In the genomic region with DNA sequence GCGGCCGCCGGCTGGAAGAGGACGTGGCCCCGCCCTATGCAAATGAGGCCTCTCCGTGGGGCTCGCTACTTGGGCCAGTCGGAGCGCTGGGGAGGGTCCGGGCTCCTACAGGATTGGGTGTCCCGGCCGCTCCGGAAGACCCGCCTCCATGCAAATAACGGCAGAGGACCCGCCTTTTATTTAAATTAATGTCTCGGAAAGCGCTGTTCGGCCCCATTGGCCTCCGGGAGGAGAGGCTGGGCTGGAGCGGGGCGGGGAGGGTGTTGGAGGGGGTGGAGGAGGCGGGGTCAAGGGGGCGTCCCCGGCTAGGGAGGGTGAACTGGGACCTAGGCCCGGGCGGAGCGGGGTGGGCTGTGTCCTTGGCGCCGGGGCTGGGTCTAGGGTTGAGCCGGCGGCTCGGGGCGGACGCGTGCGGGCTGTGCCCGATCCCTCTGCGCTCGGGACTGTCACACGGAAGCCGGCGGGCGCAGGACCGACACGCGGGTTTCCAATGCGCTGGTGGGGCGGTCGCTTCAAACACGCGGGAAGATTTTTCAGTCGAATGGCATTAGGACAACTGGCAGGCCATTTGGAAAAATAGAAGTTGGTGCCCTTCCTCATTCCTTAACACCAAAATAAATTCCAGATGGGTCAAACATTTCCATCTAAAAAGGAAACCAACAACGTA, we compare ENCODE assay signal across 8 cellular contexts. TPM values are rescaled to one million over a fixed set of nuclear protein-coding genes. Genes with fewer than 3 reads are reported as not detected.
A peak's percentile ranks its signal among the peaks of the same experiment; 100 is the strongest.
DNase-seq lines count a peak whose midpoint lies in the region; ATAC-seq and TF ChIP-seq lines count a peak whose summit lies in the region.

No MANE protein-coding gene starts in this region.

- DNase-seq in DND-41, result peak; percentile 99
- peak; percentile 98 to 100 (median 98) for DNase-seq in Peyer's patch
- DNase-seq in activated T-helper 1 cell treated with Interleukin-2 at 50 U/mL for 16 hours (ENCODE audit: low read depth), result peak; percentile 97
- peak; percentile 99 for DNase-seq in fibroblast of gingiva (ENCODE audit: low read depth)
- peak; percentile 98 for DNase-seq in naive B cell
- peak; percentile 79 to 95 for DNase-seq in stimulated activated effector memory CD8-positive, alpha-beta T cell treated with anti-CD3 and anti-CD28 coated beads, Interleukin-12 subunit alpha, Interleukin-12 subunit beta, amount 100 ng/mL, for 72 hours (ENCODE audit: low spot score in 2 of 2)

- H3K36me3 ChIP-seq in DND-41 (ENCODE audit: insufficient read depth, low read length), result peaks cover 37% of the 10 kb centered on the region
- H3K36me3 ChIP-seq in KOPT-K1 (ENCODE audit: insufficient read depth, low read length), result peaks cover 34% of the 10 kb centered on the region
- peaks cover 0 to 31% (median 0%) of the 10 kb centered on the region in 3 donors for H3K36me3 ChIP-seq in Peyer's patch

- H2AFZ ChIP-seq in DND-41 (ENCODE audit: low read depth, low read length), result peak overlapping the region; percentile 77

- TF ChIP-seq CTCF in DND-41 (IDR thresholded peaks at IDR 0.05; ENCODE audit: borderline replicate concordance, extremely low read depth, low read length, poor library complexity, severe bottlenecking) (no peak), Peyer's patch (IDR thresholded peaks at IDR 0.05) (no peak)

- H3K9ac ChIP-seq in DND-41 (ENCODE audit: low read depth, low read length), result peak overlapping the region; percentile 81

- H3K27ac ChIP-seq in DND-41 (ENCODE audit: low read length) (peak overlapping the region; percentile 93), KOPT-K1 (ENCODE audit: low read depth, low read length, poor library complexity, severe bottlenecking) (peak overlapping the region; percentile 86), Peyer's patch (peak overlapping the region; percentile 87 to 98 (median 94))

- H3K9me3 ChIP-seq in DND-41 (ENCODE audit: insufficient read depth, low read length, severe bottlenecking) (no peaks in the 10 kb centered on the region), KOPT-K1 (ENCODE audit: insufficient read depth, low read length, poor library complexity, severe bottlenecking) (no peaks in the 10 kb centered on the region), Peyer's patch (no peaks in the 10 kb centered on the region)

- peak; percentile 24 to 41 for TF ChIP-seq POLR2A in Peyer's patch (IDR thresholded peaks at IDR 0.05)

- H3K36me3 Mint-ChIP-seq in naive B cell, result peaks cover 8 to 21% of the 10 kb centered on the region in 2 donors
- H3K36me3 Mint-ChIP-seq in stimulated activated effector memory CD8-positive, alpha-beta T cell treated with anti-CD3 and anti-CD28 coated beads, Interleukin-12 subunit alpha, Interleukin-12 subunit beta, amount 100 ng/mL, for 72 hours, result peaks cover 30% of the 10 kb centered on the region

- peak overlapping the region; percentile 88 to 97 (median 96) for H3K27ac Mint-ChIP-seq in naive B cell
- peak overlapping the region; percentile 93 for H3K27ac Mint-ChIP-seq in stimulated activated effector memory CD8-positive, alpha-beta T cell treated with anti-CD3 and anti-CD28 coated beads, Interleukin-12 subunit alpha, Interleukin-12 subunit beta, amount 100 ng/mL, for 72 hours

- H3K4me2 ChIP-seq in DND-41 (ENCODE audit: insufficient read depth, low read length), result peak overlapping the region; percentile 77

- H3K27me3 ChIP-seq in DND-41 (ENCODE audit: insufficient read depth, low read length, poor library complexity) (no peaks in the 10 kb centered on the region), Peyer's patch (no peaks in the 10 kb centered on the region)

- ATAC-seq in DND-41 (ENCODE audit: insufficient read depth, low read depth), result peak; percentile 90
- ATAC-seq in GM21825 (IDR thresholded peaks at IDR 0.05; ENCODE audit: unreplicated experiment), result peak; percentile 90
- ATAC-seq in naive B cell (ENCODE audit: low read depth in 2 of 2), result peak; percentile 86 to 88
- ATAC-seq in stimulated activated effector memory CD8-positive, alpha-beta T cell treated with anti-CD3 and anti-CD28 coated beads, Interleukin-12 subunit alpha, Interleukin-12 subunit beta, amount 100 ng/mL, for 72 hours, result peak; percentile 96

- peaks cover 33% of the 10 kb centered on the region for H3K79me2 ChIP-seq in DND-41 (ENCODE audit: insufficient read depth, low read length)

- H3K4me1 Mint-ChIP-seq in naive B cell, result peaks cover 27 to 51% (median 40%) of the 10 kb centered on the region in 3 donors
- peaks cover 36% of the 10 kb centered on the region for H3K4me1 Mint-ChIP-seq in stimulated activated effector memory CD8-positive, alpha-beta T cell treated with anti-CD3 and anti-CD28 coated beads, Interleukin-12 subunit alpha, Interleukin-12 subunit beta, amount 100 ng/mL, for 72 hours

- H3K9me3 Mint-ChIP-seq in naive B cell, result no peaks in the 10 kb centered on the region
- H3K9me3 Mint-ChIP-seq in stimulated activated effector memory CD8-positive, alpha-beta T cell treated with anti-CD3 and anti-CD28 coated beads, Interleukin-12 subunit alpha, Interleukin-12 subunit beta, amount 100 ng/mL, for 72 hours, result no peaks in the 10 kb centered on the region

- peaks cover 11% of the 10 kb centered on the region; the same call in 1 of the 2 replicates for H4K20me1 ChIP-seq in DND-41 (ENCODE audit: insufficient read depth, low read length)

- H3K4me3 ChIP-seq in DND-41 (ENCODE audit: low read depth in 1 of 2, low read length in 2 of 2) (peak overlapping the region; percentile 27 to 65; a peak in 3 of 4 replicates), Peyer's patch (peak overlapping the region; percentile 61 to 99 (median 83))

- H3K4me1 ChIP-seq in DND-41 (ENCODE audit: insufficient read depth, low read length) (peaks cover 55% of the 10 kb centered on the region), Peyer's patch (peaks cover 0 to 22% (median 11%) of the 10 kb centered on the region in 4 donors)

- H3K27me3 Mint-ChIP-seq in naive B cell, result no peaks in the 10 kb centered on the region

- H3K4me3 Mint-ChIP-seq in naive B cell, result peak overlapping the region; percentile 86 to 97 (median 92)
- H3K4me3 Mint-ChIP-seq in stimulated activated effector memory CD8-positive, alpha-beta T cell treated with anti-CD3 and anti-CD28 coated beads, Interleukin-12 subunit alpha, Interleukin-12 subunit beta, amount 100 ng/mL, for 72 hours, result peak overlapping the region; percentile 88

RNA-seq across cellular contexts. Expression of a gene that starts 0.3 kb away (rescaled TPM):
- total RNA-seq in Peyer's patch, result 100 to 1,000 TPM in 2 of 4 donors, 10 to 100 TPM in 2; 49.5 to 150 (median 90.8) TPM
- polyA plus RNA-seq in naive B cell (ENCODE audit: low read depth in 6 of 6), result 10 to 100 TPM; 26.3 to 53.0 (median 31.4) TPM

RNA-seq across cellular contexts. Expression of a gene that starts 17.3 kb away (rescaled TPM):
- 1 to 10 TPM in 2 of 4 donors, not detected in 2; 1.2 to 4.1 TPM for total RNA-seq in Peyer's patch
- polyA plus RNA-seq in naive B cell (ENCODE audit: low read depth in 6 of 6), result not detected

RNA-seq across cellular contexts. Expression of a gene that starts 21.5 kb away (rescaled TPM):
- total RNA-seq in Peyer's patch, result 100 to 1,000 TPM in 1 of 4 donors, 10 to 100 TPM in 3; 20.1 to 127 (median 58.0) TPM
- 10 to 100 TPM in 1 of 6 donors, 1 to 10 TPM in 5; 1.9 to 18.5 (median 4.1) TPM for polyA plus RNA-seq in naive B cell (ENCODE audit: low read depth in 6 of 6)

RNA-seq across cellular contexts. Expression of a gene that starts 38.2 kb away (rescaled TPM):
- total RNA-seq in Peyer's patch, result 100 to 1,000 TPM; 100 to 303 (median 111) TPM
- 100 to 1,000 TPM; 226 to 512 (median 348) TPM for polyA plus RNA-seq in naive B cell (ENCODE audit: low read depth in 6 of 6)

RNA-seq across cellular contexts. Expression of a gene that starts 40.7 kb away (rescaled TPM):
- total RNA-seq in Peyer's patch, result 10 to 100 TPM in 3 of 4 donors, 1 to 10 TPM in 1; 7.4 to 80.9 (median 28.4) TPM
- 100 to 1,000 TPM in 2 of 6 donors, 10 to 100 TPM in 4; 80.6 to 128 (median 88.6) TPM for polyA plus RNA-seq in naive B cell (ENCODE audit: low read depth in 6 of 6)

Comparison
In these comparisons a context has a peak if more than half of its experiments do, and no peak if none do; other contexts are left out.
1. Peak in every context shown above with its lines: DNase-seq, ATAC-seq, H3K4me3 ChIP-seq and H3K27ac ChIP-seq.